Comparison of ENCODE assay signal across 10 cellular contexts in the genomic region with DNA sequence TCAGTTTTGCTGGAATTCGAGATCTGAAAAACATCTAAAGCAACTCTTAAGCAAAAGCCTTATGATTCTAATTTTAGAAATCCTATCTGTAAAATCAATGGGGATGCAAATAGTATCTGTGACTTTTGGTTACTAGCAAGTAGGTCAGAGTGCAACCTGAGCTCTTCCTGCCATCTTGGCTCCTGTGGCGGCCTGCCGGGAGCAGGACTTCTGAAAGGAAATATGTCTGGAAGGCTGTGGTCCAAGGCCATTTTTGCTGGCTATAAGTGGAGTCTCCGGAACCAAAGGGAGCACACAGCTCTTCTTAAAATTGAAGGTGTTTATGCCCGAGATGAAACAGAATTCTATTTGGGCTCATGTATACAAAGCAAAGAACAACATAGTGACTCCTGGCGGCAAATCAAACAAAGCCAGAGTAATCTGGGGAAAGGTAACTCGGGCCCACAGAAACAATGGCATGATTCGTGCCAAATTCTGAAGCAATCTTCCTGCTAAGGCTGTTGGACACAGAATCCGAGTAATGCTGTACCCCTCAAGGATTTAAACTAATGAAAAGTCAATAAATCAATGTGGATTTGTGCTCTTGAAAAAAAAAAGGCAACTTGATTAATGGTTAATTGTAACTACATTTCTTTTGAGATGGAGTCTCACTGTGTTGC. TPM values are rescaled to one million over a fixed set of nuclear protein-coding genes. Genes with fewer than 3 reads are reported as not detected.
DNase-seq lines count a peak whose midpoint lies in the region; ATAC-seq and TF ChIP-seq lines count a peak whose summit lies in the region.
"Had no signal": no experiment of that assay in that cellular context is flagged by ENCODE, and none has a peak within 500 bp of the region (broad histone marks: within the 10 kb centered on the region; RNA-seq: fewer than 3 reads in every experiment).

No MANE protein-coding gene starts in this region.

- peak overlapping the region; percentile 100 for H3K4me3 Mint-ChIP-seq in activated CD8-positive, alpha-beta memory T cell treated with anti-CD3 and anti-CD28 coated beads, Interleukin-2, amount 10 ng/mL, durations not matched to agents 7 days and 5 days
- peak overlapping the region; percentile 96 for H3K4me3 Mint-ChIP-seq in activated B cell treated with CpG ODN at 0.5 μM for 24 hours
- H3K4me3 Mint-ChIP-seq in stimulated activated effector memory CD8-positive, alpha-beta T cell treated with anti-CD3 and anti-CD28 coated beads, Interleukin-12 subunit alpha, Interleukin-12 subunit beta, amount 100 ng/mL, for 72 hours, result peak overlapping the region; percentile 94

- no peaks in the 10 kb centered on the region for H3K9me3 Mint-ChIP-seq in activated CD8-positive, alpha-beta memory T cell treated with anti-CD3 and anti-CD28 coated beads, Interleukin-2, amount 10 ng/mL, durations not matched to agents 7 days and 5 days (ENCODE audit: low read depth)
- no peaks in the 10 kb centered on the region for H3K9me3 Mint-ChIP-seq in activated B cell treated with CpG ODN at 0.5 μM for 24 hours
- no peaks in the 10 kb centered on the region for H3K9me3 Mint-ChIP-seq in stimulated activated effector memory CD8-positive, alpha-beta T cell treated with anti-CD3 and anti-CD28 coated beads, Interleukin-12 subunit alpha, Interleukin-12 subunit beta, amount 100 ng/mL, for 72 hours

- CTCF ChIA-PET in activated CD8-positive, alpha-beta memory T cell treated with anti-CD3 and anti-CD28 coated beads, Interleukin-2, amount 10 ng/mL, durations not matched to agents 7 days and 5 days (lab: Charles Lee), result interaction anchor here (0.6 kb wide), 1 partner anchor 234 kb away, joined by 4 read pairs; no protein-coding TSS in a partner anchor
- CTCF ChIA-PET in activated B cell treated with CpG ODN at 0.5 μM for 24 hours (lab: Charles Lee), result no interaction called here

- POLR2A ChIA-PET in activated B cell treated with CpG ODN at 0.5 μM for 24 hours (lab: Charles Lee), result no interaction called here

- H3K4me1 Mint-ChIP-seq in activated CD8-positive, alpha-beta memory T cell treated with anti-CD3 and anti-CD28 coated beads, Interleukin-2, amount 10 ng/mL, durations not matched to agents 7 days and 5 days, result peaks cover 33% of the 10 kb centered on the region
- H3K4me1 Mint-ChIP-seq in activated B cell treated with CpG ODN at 0.5 μM for 24 hours, result peaks cover 33% of the 10 kb centered on the region
- peaks cover 43% of the 10 kb centered on the region for H3K4me1 Mint-ChIP-seq in stimulated activated effector memory CD8-positive, alpha-beta T cell treated with anti-CD3 and anti-CD28 coated beads, Interleukin-12 subunit alpha, Interleukin-12 subunit beta, amount 100 ng/mL, for 72 hours

- H3K36me3 Mint-ChIP-seq in activated CD8-positive, alpha-beta memory T cell treated with anti-CD3 and anti-CD28 coated beads, Interleukin-2, amount 10 ng/mL, durations not matched to agents 7 days and 5 days, result peaks cover 4% of the 10 kb centered on the region
- peaks cover 23% of the 10 kb centered on the region for H3K36me3 Mint-ChIP-seq in activated B cell treated with CpG ODN at 0.5 μM for 24 hours (ENCODE audit: low read depth)
- H3K36me3 Mint-ChIP-seq in stimulated activated effector memory CD8-positive, alpha-beta T cell treated with anti-CD3 and anti-CD28 coated beads, Interleukin-12 subunit alpha, Interleukin-12 subunit beta, amount 100 ng/mL, for 72 hours, result peaks cover 6% of the 10 kb centered on the region

- DNase-seq in activated CD8-positive, alpha-beta memory T cell treated with anti-CD3 and anti-CD28 coated beads, Interleukin-2, amount 10 ng/mL, durations not matched to agents 7 days and 5 days, result no peak
- no peak for DNase-seq in activated CD8-positive, alpha-beta memory T cell treated with anti-CD3 and anti-CD28 coated beads for 24 hours
- DNase-seq in activated B cell treated with CpG ODN at 0.5 μM for 24 hours, result no peak
- DNase-seq in right cardiac atrium, result no peak
- DNase-seq in stimulated activated effector memory CD8-positive, alpha-beta T cell treated with anti-CD3 and anti-CD28 coated beads, Interleukin-12 subunit alpha, Interleukin-12 subunit beta, amount 100 ng/mL, for 72 hours (ENCODE audit: low spot score in 2 of 2), result no peak
- DNase-seq in NCI-H1436 treated with DMSO at 0.1 percent for 48 hours (lab: John Stamatoyannopoulos, UW), result no peak
- no peak for DNase-seq in T1000 (lab: John Stamatoyannopoulos, UW)
- DNase-seq: effector memory CD4-positive, alpha-beta T cell had no signal

- 69% methylated on average over 9 of the region's 9 CpGs for WGBS in right cardiac atrium

- no peak for TF ChIP-seq CTCF in activated B cell treated with CpG ODN at 0.5 μM for 24 hours (IDR thresholded peaks at IDR 0.05)

- H3K27ac ChIP-seq in right cardiac atrium (ENCODE audit: low read length), result no peak overlapping the region

- no peaks in the 10 kb centered on the region for H3K27me3 ChIP-seq in right cardiac atrium (ENCODE audit: control insufficient read depth, insufficient read depth)

- H3K27ac Mint-ChIP-seq in activated CD8-positive, alpha-beta memory T cell treated with anti-CD3 and anti-CD28 coated beads, Interleukin-2, amount 10 ng/mL, durations not matched to agents 7 days and 5 days, result no peak overlapping the region
- H3K27ac Mint-ChIP-seq in activated B cell treated with CpG ODN at 0.5 μM for 24 hours, result peak overlapping the region; percentile 94
- no peak overlapping the region for H3K27ac Mint-ChIP-seq in stimulated activated effector memory CD8-positive, alpha-beta T cell treated with anti-CD3 and anti-CD28 coated beads, Interleukin-12 subunit alpha, Interleukin-12 subunit beta, amount 100 ng/mL, for 72 hours

- H3K4me3 ChIP-seq in right cardiac atrium (ENCODE audit: low read length), result peak overlapping the region; percentile 23

- H3K27me3 Mint-ChIP-seq in activated CD8-positive, alpha-beta memory T cell treated with anti-CD3 and anti-CD28 coated beads, Interleukin-2, amount 10 ng/mL, durations not matched to agents 7 days and 5 days, result no peaks in the 10 kb centered on the region
- no peaks in the 10 kb centered on the region for H3K27me3 Mint-ChIP-seq in activated B cell treated with CpG ODN at 0.5 μM for 24 hours

- no peak for ATAC-seq in activated CD8-positive, alpha-beta memory T cell treated with anti-CD3 and anti-CD28 coated beads, Interleukin-2, amount 10 ng/mL, durations not matched to agents 7 days and 5 days
- ATAC-seq in activated B cell treated with CpG ODN at 0.5 μM for 24 hours (ENCODE audit: low read depth) (no peak), right cardiac atrium (no peak), HG02840 (IDR thresholded peaks at IDR 0.05; ENCODE audit: low FRiP score, unreplicated experiment) (no peak)
- no peak for ATAC-seq in stimulated activated effector memory CD8-positive, alpha-beta T cell treated with anti-CD3 and anti-CD28 coated beads, Interleukin-12 subunit alpha, Interleukin-12 subunit beta, amount 100 ng/mL, for 72 hours

- H3K9me3 ChIP-seq in right cardiac atrium (ENCODE audit: control insufficient read depth, low read length), result no peaks in the 10 kb centered on the region
- H3K9me3 ChIP-seq: sigmoid colon had no signal

- intact Hi-C loops in activated B cell treated with CpG ODN at 0.5 μM for 24 hours (cut with micrococcal nuclease) (loop anchor here (5.0 kb wide), 2 partner anchors 145 to 225 kb away; a partner anchor contains a TSS), right cardiac atrium (cut with DNase I) (no loop called here)

- peaks cover 9% of the 10 kb centered on the region for H3K4me1 ChIP-seq in right cardiac atrium (ENCODE audit: control insufficient read depth, insufficient read depth, low read length)

RNA-seq across cellular contexts. Expression of a gene that starts 1.7 kb away (rescaled TPM):
- total RNA-seq in activated CD8-positive, alpha-beta memory T cell treated with anti-CD3 and anti-CD28 coated beads, Interleukin-2, amount 10 ng/mL, durations not matched to agents 7 days and 5 days, result 10 to 100 TPM; 42.2 to 57.9 TPM
- total RNA-seq in activated B cell treated with CpG ODN at 0.5 μM for 24 hours, result 49.6 and 51.2 TPM in 2 replicates
- 10 to 100 TPM; 53.3 to 65.3 (median 61.2) TPM for total RNA-seq in right cardiac atrium
- polyA plus RNA-seq in right cardiac atrium, result 48.0 TPM

RNA-seq across cellular contexts. Expression of a gene that starts 33.3 kb away (rescaled TPM):
- under 1 TPM in 1 of 2 experiments, not detected in 1; 0.19 TPM for total RNA-seq in activated CD8-positive, alpha-beta memory T cell treated with anti-CD3 and anti-CD28 coated beads, Interleukin-2, amount 10 ng/mL, durations not matched to agents 7 days and 5 days
- total RNA-seq in activated B cell treated with CpG ODN at 0.5 μM for 24 hours (0.33 TPM in 1 of 2 replicates, not detected in the other), right cardiac atrium (1 to 10 TPM in 1 of 4 donors, under 1 TPM in 1, not detected in 2; 0.15 to 1.0 TPM)
- polyA plus RNA-seq in right cardiac atrium, result 0.48 TPM
- total RNA-seq: sigmoid colon had no signal
